1 cellular context compared by ENCODE assay signal in the genomic region with DNA sequence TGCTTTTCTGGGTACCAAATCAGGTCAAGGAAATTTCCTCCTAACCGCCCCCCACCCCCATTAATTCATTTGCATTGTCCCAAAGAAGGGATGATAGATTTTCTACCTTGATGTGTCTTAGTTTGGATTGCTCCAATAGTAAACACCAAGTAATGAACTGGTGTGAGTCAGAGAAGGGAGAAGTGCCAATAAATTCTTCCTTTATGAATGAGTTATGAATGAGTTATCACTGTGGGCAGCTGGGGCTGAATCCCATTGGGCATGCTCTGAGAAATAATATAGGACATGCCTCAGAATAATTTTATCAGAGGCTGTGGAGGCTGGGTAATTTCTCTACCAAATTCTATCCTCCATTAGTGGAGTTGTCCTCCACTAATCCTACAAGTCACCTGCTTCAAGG.
TF ChIP-seq lines count a peak whose summit lies in the region.

No MANE protein-coding gene starts in this region.

TF ChIP-seq in SK-N-SH treated with all-trans-retinoic acid at 6 μM for 48 hours, 23 proteins besides CTCF, POLR2A, EP300 and RAD21 (continued from another document):
- TF ChIP-seq TCF4 (CRISPR knock-in tag; IDR thresholded peaks at IDR 0.05; ENCODE audit: borderline replicate concordance) (no peak), ISL1 (CRISPR knock-in tag; IDR thresholded peaks at IDR 0.05) (no peak), PPARA (CRISPR knock-in tag; IDR thresholded peaks at IDR 0.05; ENCODE audit: borderline replicate concordance) (no peak), ZNF565 (CRISPR knock-in tag; conservative IDR thresholded peaks at IDR 0.05; ENCODE audit: low read depth) (no peak), CSDC2 (CRISPR knock-in tag; IDR thresholded peaks at IDR 0.05) (no peak), ZFP3 (CRISPR knock-in tag; IDR thresholded peaks at IDR 0.05) (no peak), ESRRG (CRISPR knock-in tag; IDR thresholded peaks at IDR 0.05) (no peak), RARB (CRISPR knock-in tag; IDR thresholded peaks at IDR 0.05) (no peak), ZFP30 (CRISPR knock-in tag; IDR thresholded peaks at IDR 0.05) (no peak), SNAI2 (CRISPR knock-in tag; IDR thresholded peaks at IDR 0.05) (no peak)
